Comparison of ENCODE assay signal across 34 cellular contexts in genomic region chr14:90378249-90378648, GRCh38.
"Had no signal": no experiment of that assay in that cellular context is flagged by ENCODE, and none has a peak within 500 bp of the region (broad histone marks: within the 10 kb centered on the region; RNA-seq: fewer than 3 reads in every experiment).

No MANE protein-coding gene starts in this region.

- ATAC-seq: Panc1, Right ventricle myocardium inferior, SK-N-SH treated with all-trans-retinoic acid at 6 μM for 48 hours, T-cell had no signal

- H3K27ac ChIP-seq: PC-9, RWPE1, SJCRH30, SK-N-MC had no signal

- H3K9me3 ChIP-seq: MG63, SJCRH30 had no signal

- H3K4me2 ChIP-seq: PC-9 had no signal

- H3K27me3 ChIP-seq: MG63, SJCRH30 had no signal

- DNase-seq: Kasumi-1, MG63, NCI-H1048, NCI-H1092 treated with DMSO at 0.1 percent for 48 hours, NCI-H1105 treated with DMSO at 0.1 percent for 48 hours, NCI-H1417, NCI-H1436, NCI-H146, NCI-H1694, NCI-H187, NCI-H1930, NCI-H2029 treated with DMSO at 0.1 percent for 48 hours, NCI-H2081 treated with DMSO at 0.1 percent for 48 hours, NCI-H2107, NCI-H2171, NCI-H226, NCI-H446 treated with DMSO at 0.1 percent for 48 hours, NCI-H510A, NCI-H524, NCI-H526, NCI-H69, NCI-H748 treated with DMSO at 0.1 percent for 48 hours, NCI-H82, PC-9, SHP77, SIG-M5, SJCRH30, T-cell had no signal

- H3K36me3 ChIP-seq: MG63, SJCRH30 had no signal

- H3K4me3 ChIP-seq: MG63, PC-9, SJCRH30, SK-N-MC had no signal

- H2AFZ ChIP-seq: PC-9 had no signal

- FAIRE-seq: RCC 7860 had no signal
